ENCODE assay signal across 1 cellular context in genomic region chr10:125633517-125633999, GRCh38.
TF ChIP-seq lines count a peak whose summit lies in the region.

No MANE protein-coding gene starts in this region.

TF ChIP-seq in HEK293, 187 proteins besides CTCF, POLR2A, EP300 and RAD21 (continued from another document):
- TF ChIP-seq ZNF510 (tag by site-specific recombination; IDR thresholded peaks at IDR 0.05; ENCODE audit: insufficient replicate concordance) = no peak
- no peak for TF ChIP-seq ZNF404 (tag by site-specific recombination; IDR thresholded peaks at IDR 0.05)
- no peak for TF ChIP-seq ZNF473 (tag by site-specific recombination; IDR thresholded peaks at IDR 0.05)
- TF ChIP-seq ZNF311 (tag by site-specific recombination; IDR thresholded peaks at IDR 0.05; ENCODE audit: borderline replicate concordance) = no peak
- no peak for TF ChIP-seq ZNF140 (tag by site-specific recombination; IDR thresholded peaks at IDR 0.05)
- TF ChIP-seq ZNF121 (tag by site-specific recombination; IDR thresholded peaks at IDR 0.05) = no peak
- TF ChIP-seq ZNF777 (tag by site-specific recombination; IDR thresholded peaks at IDR 0.05; ENCODE audit: borderline replicate concordance) = no peak
- TF ChIP-seq ZFP37 (tag by site-specific recombination; IDR thresholded peaks at IDR 0.05) = no peak; the same call in 1 of the 2 replicates
- peak; percentile 66; the same call in 1 of the 2 replicates for TF ChIP-seq KLF1 (tag by site-specific recombination; IDR thresholded peaks at IDR 0.05)
- no peak for TF ChIP-seq ZNF558 (tag by site-specific recombination; IDR thresholded peaks at IDR 0.05)
- no peak for TF ChIP-seq ZBTB21 (tag by site-specific recombination; IDR thresholded peaks at IDR 0.05)
- no peak for TF ChIP-seq ZNF791 (tag by site-specific recombination; IDR thresholded peaks at IDR 0.05)
- no peak for TF ChIP-seq MYNN (tag by site-specific recombination; IDR thresholded peaks at IDR 0.05; ENCODE audit: borderline replicate concordance)
- TF ChIP-seq ZNF155 (tag by site-specific recombination; IDR thresholded peaks at IDR 0.05) = no peak
- TF ChIP-seq, protein P1, sequence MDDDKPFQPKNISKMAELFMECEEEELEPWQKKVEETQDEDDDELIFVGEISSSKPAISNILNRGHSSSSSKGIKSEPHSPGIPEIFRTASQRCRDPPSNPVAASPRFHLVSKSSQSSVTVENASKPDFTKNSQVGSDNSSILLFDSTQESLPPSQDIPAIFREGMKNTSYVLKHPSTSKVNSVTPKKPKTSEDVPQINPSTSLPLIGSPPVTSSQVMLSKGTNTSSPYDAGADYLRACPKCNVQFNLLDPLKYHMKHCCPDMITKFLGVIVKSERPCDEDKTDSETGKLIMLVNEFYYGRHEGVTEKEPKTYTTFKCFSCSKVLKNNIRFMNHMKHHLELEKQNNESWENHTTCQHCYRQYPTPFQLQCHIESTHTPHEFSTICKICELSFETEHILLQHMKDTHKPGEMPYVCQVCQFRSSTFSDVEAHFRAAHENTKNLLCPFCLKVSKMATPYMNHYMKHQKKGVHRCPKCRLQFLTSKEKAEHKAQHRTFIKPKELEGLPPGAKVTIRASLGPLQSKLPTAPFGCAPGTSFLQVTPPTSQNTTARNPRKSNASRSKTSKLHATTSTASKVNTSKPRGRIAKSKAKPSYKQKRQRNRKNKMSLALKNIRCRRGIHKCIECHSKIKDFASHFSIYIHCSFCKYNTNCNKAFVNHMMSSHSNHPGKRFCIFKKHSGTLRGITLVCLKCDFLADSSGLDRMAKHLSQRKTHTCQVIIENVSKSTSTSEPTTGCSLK (tag by site-specific recombination; IDR thresholded peaks at IDR 0.05) = no peak
- no peak for TF ChIP-seq ZFP41 (tag by site-specific recombination; IDR thresholded peaks at IDR 0.05; ENCODE audit: borderline replicate concordance)
- TF ChIP-seq ZSCAN30 (tag by site-specific recombination; IDR thresholded peaks at IDR 0.05) = peak; percentile 92
- TF ChIP-seq ZNF707 (tag by site-specific recombination; IDR thresholded peaks at IDR 0.05) = no peak
- TF ChIP-seq ZNF785 (tag by site-specific recombination; IDR thresholded peaks at IDR 0.05) = no peak
- TF ChIP-seq EGR2 (tag by site-specific recombination; IDR thresholded peaks at IDR 0.05; ENCODE audit: low read depth) = no peak
- TF ChIP-seq ZNF610 (tag by site-specific recombination; IDR thresholded peaks at IDR 0.05; ENCODE audit: borderline replicate concordance) = peak; percentile 79
- TF ChIP-seq ZBTB48 (tag by site-specific recombination; IDR thresholded peaks at IDR 0.05) = 0 out of 2 replicates have a peak, but pooled peaks have one; percentile 37
- peak; percentile 73; the same call in 1 of the 2 replicates for TF ChIP-seq ZNF501 (tag by site-specific recombination; IDR thresholded peaks at IDR 0.05)
- TF ChIP-seq, protein P2, sequence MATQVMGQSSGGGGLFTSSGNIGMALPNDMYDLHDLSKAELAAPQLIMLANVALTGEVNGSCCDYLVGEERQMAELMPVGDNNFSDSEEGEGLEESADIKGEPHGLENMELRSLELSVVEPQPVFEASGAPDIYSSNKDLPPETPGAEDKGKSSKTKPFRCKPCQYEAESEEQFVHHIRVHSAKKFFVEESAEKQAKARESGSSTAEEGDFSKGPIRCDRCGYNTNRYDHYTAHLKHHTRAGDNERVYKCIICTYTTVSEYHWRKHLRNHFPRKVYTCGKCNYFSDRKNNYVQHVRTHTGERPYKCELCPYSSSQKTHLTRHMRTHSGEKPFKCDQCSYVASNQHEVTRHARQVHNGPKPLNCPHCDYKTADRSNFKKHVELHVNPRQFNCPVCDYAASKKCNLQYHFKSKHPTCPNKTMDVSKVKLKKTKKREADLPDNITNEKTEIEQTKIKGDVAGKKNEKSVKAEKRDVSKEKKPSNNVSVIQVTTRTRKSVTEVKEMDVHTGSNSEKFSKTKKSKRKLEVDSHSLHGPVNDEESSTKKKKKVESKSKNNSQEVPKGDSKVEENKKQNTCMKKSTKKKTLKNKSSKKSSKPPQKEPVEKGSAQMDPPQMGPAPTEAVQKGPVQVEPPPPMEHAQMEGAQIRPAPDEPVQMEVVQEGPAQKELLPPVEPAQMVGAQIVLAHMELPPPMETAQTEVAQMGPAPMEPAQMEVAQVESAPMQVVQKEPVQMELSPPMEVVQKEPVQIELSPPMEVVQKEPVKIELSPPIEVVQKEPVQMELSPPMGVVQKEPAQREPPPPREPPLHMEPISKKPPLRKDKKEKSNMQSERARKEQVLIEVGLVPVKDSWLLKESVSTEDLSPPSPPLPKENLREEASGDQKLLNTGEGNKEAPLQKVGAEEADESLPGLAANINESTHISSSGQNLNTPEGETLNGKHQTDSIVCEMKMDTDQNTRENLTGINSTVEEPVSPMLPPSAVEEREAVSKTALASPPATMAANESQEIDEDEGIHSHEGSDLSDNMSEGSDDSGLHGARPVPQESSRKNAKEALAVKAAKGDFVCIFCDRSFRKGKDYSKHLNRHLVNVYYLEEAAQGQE (tag by site-specific recombination; IDR thresholded peaks at IDR 0.05) = no peak
- peak; percentile 55 for TF ChIP-seq ZNF398 (tag by site-specific recombination; IDR thresholded peaks at IDR 0.05)
- no peak for TF ChIP-seq YY1 (tag by site-specific recombination; IDR thresholded peaks at IDR 0.05)
- TF ChIP-seq ZNF621 (tag by site-specific recombination; IDR thresholded peaks at IDR 0.05) = no peak
- TF ChIP-seq, protein P3, sequence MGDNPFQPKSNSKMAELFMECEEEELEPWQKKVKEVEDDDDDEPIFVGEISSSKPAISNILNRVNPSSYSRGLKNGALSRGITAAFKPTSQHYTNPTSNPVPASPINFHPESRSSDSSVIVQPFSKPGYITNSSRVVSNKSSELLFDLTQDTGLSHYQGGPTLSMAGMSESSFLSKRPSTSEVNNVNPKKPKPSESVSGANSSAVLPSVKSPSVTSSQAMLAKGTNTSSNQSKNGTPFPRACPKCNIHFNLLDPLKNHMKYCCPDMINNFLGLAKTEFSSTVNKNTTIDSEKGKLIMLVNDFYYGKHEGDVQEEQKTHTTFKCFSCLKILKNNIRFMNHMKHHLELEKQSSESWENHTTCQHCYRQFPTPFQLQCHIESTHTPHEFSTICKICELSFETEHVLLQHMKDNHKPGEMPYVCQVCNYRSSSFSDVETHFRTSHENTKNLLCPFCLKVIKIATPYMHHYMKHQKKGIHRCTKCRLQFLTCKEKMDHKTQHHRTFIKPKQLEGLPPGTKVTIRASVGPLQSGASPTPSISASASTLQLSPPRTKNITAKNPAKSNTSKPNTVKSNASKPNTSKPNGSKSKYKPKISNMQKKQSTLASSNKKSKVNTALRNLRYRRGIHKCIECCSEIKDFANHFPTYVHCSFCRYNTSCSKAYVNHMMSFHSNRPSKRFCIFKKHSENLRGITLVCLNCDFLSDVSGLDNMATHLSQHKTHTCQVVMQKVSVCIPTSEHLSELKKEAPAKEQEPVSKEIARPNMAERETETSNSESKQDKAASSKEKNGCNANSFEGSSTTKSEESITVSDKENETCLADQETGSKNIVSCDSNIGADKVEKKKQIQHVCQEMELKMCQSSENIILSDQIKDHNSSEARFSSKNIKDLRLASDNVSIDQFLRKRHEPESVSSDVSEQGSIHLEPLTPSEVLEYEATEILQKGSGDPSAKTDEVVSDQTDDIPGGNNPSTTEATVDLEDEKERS (tag by site-specific recombination; IDR thresholded peaks at IDR 0.05) = 0 out of 2 replicates have a peak, but pooled peaks have one; percentile 15
- no peak for TF ChIP-seq ZNF514 (tag by site-specific recombination; IDR thresholded peaks at IDR 0.05)
- no peak for TF ChIP-seq ZNF16 (tag by site-specific recombination; IDR thresholded peaks at IDR 0.05; ENCODE audit: low read depth)
- TF ChIP-seq ZNF664 (tag by site-specific recombination; IDR thresholded peaks at IDR 0.05) = peak; percentile 43; the same call in 1 of the 2 replicates
- TF ChIP-seq OSR2 (tag by site-specific recombination; IDR thresholded peaks at IDR 0.05) = peak; percentile 96
- TF ChIP-seq PRDM4 (tag by site-specific recombination; IDR thresholded peaks at IDR 0.05) = peak; percentile 96
- 0 out of 2 replicates have a peak, but pooled peaks have one; percentile 69 for TF ChIP-seq ZNF391 (tag by site-specific recombination; IDR thresholded peaks at IDR 0.05; ENCODE audit: borderline replicate concordance, low read depth)
- peak; percentile 65 for TF ChIP-seq GLIS1 (tag by site-specific recombination; IDR thresholded peaks at IDR 0.05)
- peak; percentile 98 for TF ChIP-seq ZNF561 (tag by site-specific recombination; IDR thresholded peaks at IDR 0.05; ENCODE audit: borderline replicate concordance)
- TF ChIP-seq ZNF175 (tag by site-specific recombination; IDR thresholded peaks at IDR 0.05) = no peak
